10 cellular contexts compared by ENCODE assay signal in the genomic region with DNA sequence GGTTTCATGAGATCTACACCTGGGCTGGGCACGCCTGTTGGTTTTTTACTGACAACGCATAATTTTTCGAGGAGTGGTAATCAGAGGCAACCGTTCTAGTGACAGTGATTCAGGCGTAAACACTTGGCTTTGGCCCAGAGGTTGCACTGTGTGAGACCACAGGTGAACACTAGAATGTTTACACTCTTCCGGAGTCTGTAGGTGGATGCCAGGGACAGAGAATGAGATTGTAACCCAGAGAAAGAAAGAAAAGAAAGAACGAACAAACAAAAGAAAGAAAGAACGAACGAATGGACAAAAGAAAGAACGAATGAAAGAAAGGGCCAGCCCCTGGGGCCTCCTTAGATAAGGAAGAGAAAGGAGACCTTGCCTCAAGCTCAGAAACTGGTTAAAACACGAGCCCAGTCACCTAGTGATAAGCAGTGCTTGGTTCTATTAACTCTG.
A peak's percentile ranks its signal among the peaks of the same experiment; 100 is the strongest.
DNase-seq lines count a peak whose midpoint lies in the region; ATAC-seq and TF ChIP-seq lines count a peak whose summit lies in the region.
"Had no signal": no experiment of that assay in that cellular context is flagged by ENCODE, and none has a peak within 500 bp of the region (broad histone marks: within the 10 kb centered on the region; RNA-seq: fewer than 3 reads in every experiment).

No MANE protein-coding gene starts in this region.

- H3K9me3 Mint-ChIP-seq in activated B cell treated with CpG ODN at 0.5 μM for 24 hours, result no peaks in the 10 kb centered on the region
- no peaks in the 10 kb centered on the region for H3K9me3 Mint-ChIP-seq in activated naive CD4-positive, alpha-beta T cell treated with anti-CD3 and anti-CD28 coated beads, Interleukin-2, amount 50 U/mL, for 24 hours
- H3K9me3 Mint-ChIP-seq: neural crest cell had no signal

- no peak for TF ChIP-seq CTCF in activated B cell treated with CpG ODN at 0.5 μM for 24 hours (IDR thresholded peaks at IDR 0.05)

- POLR2A ChIA-PET in activated B cell treated with CpG ODN at 0.5 μM for 24 hours (lab: Charles Lee), result interaction anchor here (0.6 to 2.2 kb wide), 9 partner anchors 11 to 441 kb away, joined by 3 to 15 read pairs (median 3); no protein-coding TSS in a partner anchor

- ATAC-seq in activated B cell treated with CpG ODN at 0.5 μM for 24 hours (ENCODE audit: low read depth), result peak; percentile 15
- no peak for ATAC-seq in HG02981 (IDR thresholded peaks at IDR 0.05; ENCODE audit: unreplicated experiment)

- peak overlapping the region; percentile 91 for H3K27ac Mint-ChIP-seq in activated B cell treated with CpG ODN at 0.5 μM for 24 hours
- peak overlapping the region; percentile 97 for H3K27ac Mint-ChIP-seq in activated naive CD4-positive, alpha-beta T cell treated with anti-CD3 and anti-CD28 coated beads, Interleukin-2, amount 50 U/mL, for 24 hours

- DNase-seq in NCI-H187 treated with DMSO at 0.1 percent for 48 hours (lab: John Stamatoyannopoulos, UW) (peak; percentile 34), activated B cell treated with CpG ODN at 0.5 μM for 24 hours (no peak), DMS 273 treated with DMSO at 0.1 percent for 48 hours (lab: John Stamatoyannopoulos, UW) (no peak), glomerular visceral epithelial cell (ENCODE audit: extremely low spot score) (no peak), HCEC 1CT (no peak)
- DNase-seq in stimulated activated CD8-positive, alpha-beta memory T cell treated with anti-CD3 and anti-CD28 coated beads, Interleukin-4, amount 100 ng/mL, for 48 hours, result peak; percentile 61
- DNase-seq: hypothalamus had no signal

- H3K36me3 Mint-ChIP-seq in activated B cell treated with CpG ODN at 0.5 μM for 24 hours (ENCODE audit: low read depth), result peaks cover 18% of the 10 kb centered on the region
- H3K36me3 Mint-ChIP-seq in activated naive CD4-positive, alpha-beta T cell treated with anti-CD3 and anti-CD28 coated beads, Interleukin-2, amount 50 U/mL, for 24 hours, result peaks cover 3% of the 10 kb centered on the region

- no peaks in the 10 kb centered on the region for H3K27me3 Mint-ChIP-seq in activated B cell treated with CpG ODN at 0.5 μM for 24 hours
- H3K27me3 Mint-ChIP-seq in activated naive CD4-positive, alpha-beta T cell treated with anti-CD3 and anti-CD28 coated beads, Interleukin-2, amount 50 U/mL, for 24 hours, result no peaks in the 10 kb centered on the region

- intact Hi-C loops in activated B cell treated with CpG ODN at 0.5 μM for 24 hours (cut with micrococcal nuclease), result loop anchor here (2.0 kb wide), 1 partner anchor 24 kb away; no protein-coding TSS in a partner anchor

- H3K4me3 Mint-ChIP-seq in activated B cell treated with CpG ODN at 0.5 μM for 24 hours, result peak overlapping the region; percentile 3
- H3K4me3 Mint-ChIP-seq in activated naive CD4-positive, alpha-beta T cell treated with anti-CD3 and anti-CD28 coated beads, Interleukin-2, amount 50 U/mL, for 24 hours, result peak overlapping the region; percentile 75
- H3K4me3 Mint-ChIP-seq: neural crest cell had no signal

- peaks cover 96% of the 10 kb centered on the region for H3K4me1 Mint-ChIP-seq in activated B cell treated with CpG ODN at 0.5 μM for 24 hours
- H3K4me1 Mint-ChIP-seq in activated naive CD4-positive, alpha-beta T cell treated with anti-CD3 and anti-CD28 coated beads, Interleukin-2, amount 50 U/mL, for 24 hours, result peaks cover 94% of the 10 kb centered on the region

- CTCF ChIA-PET in activated B cell treated with CpG ODN at 0.5 μM for 24 hours (lab: Charles Lee), result interaction anchor here (1.4 to 1.6 kb wide), 3 partner anchors 61 to 145 kb away, joined by 4 to 6 read pairs (median 4); no protein-coding TSS in a partner anchor

Comparison
In these comparisons a context has a peak if more than half of its experiments do, and no peak if none do; other contexts are left out.
1. DNase-seq: peak in NCI-H187 treated with DMSO at 0.1 percent for 48 hours (single experiment) and stimulated activated CD8-positive, alpha-beta memory T cell treated with anti-CD3 and anti-CD28 coated beads, Interleukin-4, amount 100 ng/mL, for 48 hours (single experiment); none in activated B cell treated with CpG ODN at 0.5 μM for 24 hours (single experiment), DMS 273 treated with DMSO at 0.1 percent for 48 hours (single experiment), glomerular visceral epithelial cell (single experiment) and HCEC 1CT (single experiment).